ENCODE assay signal across 8 cellular contexts in the genomic region with DNA sequence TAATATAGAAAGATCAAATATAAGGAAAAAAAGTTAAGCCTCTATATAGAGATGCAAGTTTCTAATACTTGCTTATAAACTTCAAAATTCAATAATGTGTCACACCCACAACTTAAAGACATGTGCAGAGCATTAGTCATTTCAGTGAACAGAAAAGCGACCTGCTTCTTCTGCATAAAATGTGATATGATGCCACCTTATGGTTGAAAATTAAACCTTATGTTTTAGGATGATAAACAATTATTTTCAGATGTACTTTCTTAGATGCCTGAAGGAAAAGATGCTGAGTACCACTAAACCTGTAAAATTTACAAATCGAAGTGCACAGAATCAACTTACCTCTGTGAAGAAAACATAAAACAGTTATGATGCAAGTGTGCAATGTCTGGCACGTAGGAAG.
A peak's percentile ranks its signal among the peaks of the same experiment; 100 is the strongest.
DNase-seq lines count a peak whose midpoint lies in the region; ATAC-seq and TF ChIP-seq lines count a peak whose summit lies in the region.

No MANE protein-coding gene starts in this region.

- no peak overlapping the region for H3K4me3 ChIP-seq in adrenal gland

- no peak for ATAC-seq in HG03196 (IDR thresholded peaks at IDR 0.05; ENCODE audit: unreplicated experiment)
- no peak for ATAC-seq in HG03342 (IDR thresholded peaks at IDR 0.05; ENCODE audit: unreplicated experiment)
- ATAC-seq in GM19395 (IDR thresholded peaks at IDR 0.05; ENCODE audit: unreplicated experiment) = no peak

- peak in 5 of 6 experiments; percentile 25 to 48 (median 39) for TF ChIP-seq CTCF in adrenal gland (IDR thresholded peaks at IDR 0.05)

- 33 to 43% (median 38%) methylated on average over 3 of the region's 3 CpGs for WGBS in adrenal gland, 4 donors

- H3K9me3 ChIP-seq in adrenal gland (replicated peaks in 1 of 3) = no peaks in the 10 kb centered on the region

- intact Hi-C loops in adrenal gland (cut with DNase I) = loop anchor here in 1 of 2 donors (10.0 kb wide), 1 partner anchor 700 kb away; no protein-coding TSS in a partner anchor

- no peak for TF ChIP-seq POLR2A in adrenal gland (IDR thresholded peaks at IDR 0.05)

- H3K36me3 ChIP-seq in adrenal gland (replicated peaks in 1 of 2) = no peaks in the 10 kb centered on the region

- DNase-seq in Daoy (ENCODE audit: low read depth) (peak; percentile 14), NCI-H146 (lab: John Stamatoyannopoulos, UW) (peak; percentile 51), adrenal gland (no peak), kidney glomerular epithelial cell (lab: John Stamatoyannopoulos, UW) (peak; percentile 29), GOT3 (lab: John Stamatoyannopoulos, UW) (no peak)

- no peaks in the 10 kb centered on the region for H3K27me3 ChIP-seq in adrenal gland

- H3K4me1 ChIP-seq in adrenal gland (replicated peaks in 1 of 2) = no peaks in the 10 kb centered on the region

- H3K27ac ChIP-seq in adrenal gland = no peak overlapping the region

Comparison
In these comparisons a context has a peak if more than half of its experiments do, and no peak if none do; other contexts are left out.
1. DNase-seq: peak in Daoy (single experiment), NCI-H146 (single experiment) and kidney glomerular epithelial cell (single experiment); none in adrenal gland (0 of 7) and GOT3 (single experiment).